1 cellular context compared by ENCODE assay signal in genomic region chrX:13700380-13700779, GRCh38.
TF ChIP-seq lines count a peak whose summit lies in the region.

No MANE protein-coding gene starts in this region.

TF ChIP-seq in GM12878, 131 proteins besides CTCF, POLR2A, EP300 and RAD21:
- TF ChIP-seq STAT1 (conservative IDR thresholded peaks at IDR 0.05): no peak
- no peak for TF ChIP-seq PRDM15 (CRISPR knock-in tag; IDR thresholded peaks at IDR 0.05)
- no peak for TF ChIP-seq PML (IDR thresholded peaks at IDR 0.05; ENCODE audit: low read length)
- no peak for TF ChIP-seq BHLHE40 (IDR thresholded peaks at IDR 0.05; ENCODE audit: borderline replicate concordance in 1 of 2, low read depth in 2 of 2, low read length in 1 of 2)
- TF ChIP-seq RUNX3 (IDR thresholded peaks at IDR 0.05; ENCODE audit: low read length): no peak
- TF ChIP-seq CHD4 (IDR thresholded peaks at IDR 0.05): no peak
- TF ChIP-seq TARDBP (IDR thresholded peaks at IDR 0.05; ENCODE audit: borderline replicate concordance): no peak
- no peak for TF ChIP-seq PKNOX1 (IDR thresholded peaks at IDR 0.05)
- no peak for TF ChIP-seq GABPA (IDR thresholded peaks at IDR 0.05; ENCODE audit: low read depth)
- no peak for TF ChIP-seq RAD51 (IDR thresholded peaks at IDR 0.05)
- no peak for TF ChIP-seq ASH2L (IDR thresholded peaks at IDR 0.05; ENCODE audit: borderline replicate concordance, low read depth)
- no peak for TF ChIP-seq ZNF384 (IDR thresholded peaks at IDR 0.05; ENCODE audit: borderline replicate concordance, low read depth, low read length)
- TF ChIP-seq GATAD2B (conservative IDR thresholded peaks at IDR 0.05; ENCODE audit: low read depth): no peak
- no peak for TF ChIP-seq CBFB (IDR thresholded peaks at IDR 0.05; ENCODE audit: low read depth)
- no peak for TF ChIP-seq SREBF2 (IDR thresholded peaks at IDR 0.05; ENCODE audit: low read length)
